Comparison of ENCODE assay signal across 8 cellular contexts in the genomic region with DNA sequence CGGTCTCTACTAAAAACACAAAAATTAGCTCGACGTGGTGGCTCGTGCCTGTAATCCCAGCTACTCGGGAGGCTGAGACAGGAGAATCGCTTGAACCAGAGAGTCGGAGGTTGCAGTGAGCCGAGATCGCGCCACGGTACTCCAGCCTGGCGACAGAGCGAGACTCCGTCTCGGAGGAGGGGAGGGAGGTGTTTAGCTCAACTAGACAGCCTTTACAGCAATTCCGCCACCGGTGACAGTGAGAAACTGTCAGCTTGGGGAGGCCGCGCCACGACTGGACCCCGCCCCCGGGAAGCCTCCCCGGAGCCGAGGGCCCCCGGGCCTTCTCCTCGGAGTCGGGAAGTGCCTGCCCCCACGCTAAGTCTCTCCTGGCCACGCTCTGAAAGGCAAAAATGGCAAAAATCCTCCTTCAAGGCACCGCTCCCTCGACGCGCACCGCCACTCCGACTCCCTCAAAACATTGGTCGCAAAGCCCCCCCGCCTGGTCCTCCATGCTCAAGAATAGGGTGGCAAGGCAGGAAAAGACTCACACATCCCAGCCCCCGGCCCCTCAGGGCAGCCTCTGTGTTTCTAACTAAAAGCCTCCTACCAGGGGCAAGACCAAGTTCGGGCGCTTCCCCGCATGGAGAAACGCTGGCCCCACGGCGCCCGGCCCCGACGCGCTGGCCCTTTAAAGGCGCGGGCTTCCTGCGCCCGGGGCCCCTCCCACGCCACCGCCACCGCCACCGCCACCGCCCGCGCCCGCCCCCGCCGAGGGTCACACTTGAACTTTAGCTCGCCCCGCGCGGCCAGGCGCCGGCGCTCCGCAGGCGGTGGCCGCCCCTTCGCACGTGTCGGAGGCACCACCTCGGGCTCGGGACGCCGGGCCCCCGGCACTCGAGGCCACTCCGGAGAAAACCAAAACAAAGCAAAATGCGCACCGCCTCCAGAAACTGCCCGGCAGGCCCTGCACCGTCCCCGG. TPM values are rescaled to one million over a fixed set of nuclear protein-coding genes. Genes with fewer than 3 reads are reported as not detected.
A peak's percentile ranks its signal among the peaks of the same experiment; 100 is the strongest.
DNase-seq lines count a peak whose midpoint lies in the region; ATAC-seq and TF ChIP-seq lines count a peak whose summit lies in the region.

No MANE protein-coding gene starts in this region.

- H3K27me3 Mint-ChIP-seq in activated CD8-positive, alpha-beta memory T cell treated with anti-CD3 and anti-CD28 coated beads, Interleukin-2, amount 10 ng/mL, durations not matched to agents 7 days and 5 days: no peaks in the 10 kb centered on the region
- no peaks in the 10 kb centered on the region for H3K27me3 Mint-ChIP-seq in endodermal cell (ENCODE audit: insufficient read depth)

- peak overlapping the region; percentile 98 for H3K27ac Mint-ChIP-seq in activated CD8-positive, alpha-beta memory T cell treated with anti-CD3 and anti-CD28 coated beads, Interleukin-2, amount 10 ng/mL, durations not matched to agents 7 days and 5 days
- H3K27ac Mint-ChIP-seq in endodermal cell: peak overlapping the region; percentile 85

- peak overlapping the region; percentile 91 for H3K4me3 Mint-ChIP-seq in activated CD8-positive, alpha-beta memory T cell treated with anti-CD3 and anti-CD28 coated beads, Interleukin-2, amount 10 ng/mL, durations not matched to agents 7 days and 5 days
- peak overlapping the region; percentile 93 for H3K4me3 Mint-ChIP-seq in endodermal cell

- 1 to 4% methylated on average over 27 to 87 of the region's 87 CpGs for WGBS in endodermal cell (ENCODE audit: insufficient coverage in 1 of 2, insufficient read length in 1 of 2), 2 experiments

- no peaks in the 10 kb centered on the region for H3K36me3 ChIP-seq in MG63
- no peaks in the 10 kb centered on the region for H3K36me3 ChIP-seq in endodermal cell (ENCODE audit: control insufficient read depth, insufficient read depth, low read length)
- H3K36me3 ChIP-seq in mucosa of descending colon (ENCODE audit: low read depth): no peaks in the 10 kb centered on the region

- CTCF ChIA-PET in activated CD8-positive, alpha-beta memory T cell treated with anti-CD3 and anti-CD28 coated beads, Interleukin-2, amount 10 ng/mL, durations not matched to agents 7 days and 5 days (lab: Charles Lee): interaction anchor here (0.5 to 1.8 kb wide), 13 partner anchors 9 to 722 kb away, joined by 3 to 6 read pairs (median 3); no protein-coding TSS in a partner anchor

- H3K4me1 Mint-ChIP-seq in activated CD8-positive, alpha-beta memory T cell treated with anti-CD3 and anti-CD28 coated beads, Interleukin-2, amount 10 ng/mL, durations not matched to agents 7 days and 5 days: peaks cover 48% of the 10 kb centered on the region
- peaks cover 39% of the 10 kb centered on the region for H3K4me1 Mint-ChIP-seq in endodermal cell

- H3K27me3 ChIP-seq in MG63: no peaks in the 10 kb centered on the region
- no peaks in the 10 kb centered on the region for H3K27me3 ChIP-seq in endodermal cell (ENCODE audit: control insufficient read depth, insufficient read depth, low read length, poor library complexity, severe bottlenecking)

- H3K4me3 ChIP-seq in MG63 (peak overlapping the region; percentile 68), endodermal cell (ENCODE audit: low read length) (peak overlapping the region; percentile 79), mucosa of descending colon (peak overlapping the region; percentile 73)

- H3K9me3 Mint-ChIP-seq in activated CD8-positive, alpha-beta memory T cell treated with anti-CD3 and anti-CD28 coated beads, Interleukin-2, amount 10 ng/mL, durations not matched to agents 7 days and 5 days (ENCODE audit: low read depth): no peaks in the 10 kb centered on the region
- H3K9me3 Mint-ChIP-seq in endodermal cell: no peaks in the 10 kb centered on the region

- no peak overlapping the region for H3K27ac ChIP-seq in endodermal cell (ENCODE audit: low read depth, low read length)

- no peak for TF ChIP-seq CTCF in endodermal cell (conservative IDR thresholded peaks at IDR 0.05)
- TF ChIP-seq CTCF in mucosa of descending colon (IDR thresholded peaks at IDR 0.05): no peak

- H3K9ac ChIP-seq in endodermal cell (ENCODE audit: extremely low read depth, low read length, poor library complexity, severe bottlenecking): peak overlapping the region; percentile 71

- ATAC-seq in GM21390 (IDR thresholded peaks at IDR 0.05; ENCODE audit: unreplicated experiment) (peak; percentile 28), mucosa of descending colon (peak; percentile 79), HG03097 (IDR thresholded peaks at IDR 0.05; ENCODE audit: low FRiP score, unreplicated experiment) (no peak)
- peak; percentile 49 for ATAC-seq in activated CD8-positive, alpha-beta memory T cell treated with anti-CD3 and anti-CD28 coated beads, Interleukin-2, amount 10 ng/mL, durations not matched to agents 7 days and 5 days

- DNase-seq in C1 segment of cervical spinal cord (lab: John Stamatoyannopoulos, UW) (peak in 13 of 14 donors; percentile 4 to 86 (median 61)), MG63 (peak; percentile 45), endodermal cell (peak; percentile 82), mucosa of descending colon (peak; percentile 89 to 90 (median 90))
- DNase-seq in activated CD8-positive, alpha-beta memory T cell treated with anti-CD3 and anti-CD28 coated beads, Interleukin-2, amount 10 ng/mL, durations not matched to agents 7 days and 5 days: peak; percentile 90
- peak; percentile 38 to 48 for DNase-seq in stimulated activated CD8-positive, alpha-beta memory T cell treated with anti-CD3 and anti-CD28 coated beads, Interleukin-4, amount 100 ng/mL, for 1 hour (ENCODE audit: low read depth in 2 of 2, low spot score in 1 of 2)

- H3K9me3 ChIP-seq in MG63 (no peaks in the 10 kb centered on the region), endodermal cell (ENCODE audit: control insufficient read depth, low read length) (no peaks in the 10 kb centered on the region), mucosa of descending colon (no peaks in the 10 kb centered on the region)

- peaks cover 13% of the 10 kb centered on the region for H3K4me1 ChIP-seq in endodermal cell (ENCODE audit: control insufficient read depth, insufficient read depth, low read length)
- peaks cover 28% of the 10 kb centered on the region for H3K4me1 ChIP-seq in mucosa of descending colon (ENCODE audit: low read depth)

- intact Hi-C loops in mucosa of descending colon (cut with DNase I, micrococcal nuclease): no loop called here

- H3K36me3 Mint-ChIP-seq in activated CD8-positive, alpha-beta memory T cell treated with anti-CD3 and anti-CD28 coated beads, Interleukin-2, amount 10 ng/mL, durations not matched to agents 7 days and 5 days: peaks cover 12% of the 10 kb centered on the region
- H3K36me3 Mint-ChIP-seq in endodermal cell (ENCODE audit: low read depth): no peaks in the 10 kb centered on the region

RNA-seq across cellular contexts. Expression of a gene that starts 2.1 kb away (rescaled TPM):
- 1.7 and 2.4 TPM in 2 replicates for total RNA-seq in MG63 (2014; rRNA removed; shearing (Covaris generic); ENCODE audit: low replicate concordance)
- total RNA-seq in activated CD8-positive, alpha-beta memory T cell treated with anti-CD3 and anti-CD28 coated beads, Interleukin-2, amount 10 ng/mL, durations not matched to agents 7 days and 5 days: 10 to 100 TPM; 20.2 to 27.1 TPM
- 10 to 100 TPM; 20.1 to 29.7 TPM for total RNA-seq in endodermal cell
- 10.5 TPM for polyA plus RNA-seq in endodermal cell (2013, experiment 1 of 2)
- polyA plus RNA-seq in endodermal cell (2013, experiment 2 of 2): 10.4 TPM
- 10 to 100 TPM; 28.7 to 34.1 (median 30.5) TPM for total RNA-seq in mucosa of descending colon
